Comparison of ENCODE assay signal across 8 cellular contexts in genomic region chr4:15703439-15703838, GRCh38. TPM values are rescaled to one million over a fixed set of nuclear protein-coding genes. Genes with fewer than 3 reads are reported as not detected.
DNase-seq lines count a peak whose midpoint lies in the region; ATAC-seq and TF ChIP-seq lines count a peak whose summit lies in the region.

No MANE protein-coding gene starts in this region.

- no peak for TF ChIP-seq CTCF in WI38 (IDR thresholded peaks at IDR 0.05; ENCODE audit: low read depth, low read length)
- TF ChIP-seq CTCF in fibroblast of lung (conservative IDR thresholded peaks at IDR 0.05 in 1 of 2, IDR thresholded peaks at IDR 0.05 in 1 of 2; ENCODE audit: low read depth in 1 of 2, low read length in 2 of 2) = no peak

- intact Hi-C loops in sciatic nerve (cut with DNase I) = no loop called here

- H3K79me2 ChIP-seq in fibroblast of lung (ENCODE audit: control insufficient read depth, insufficient read depth, low read length) = no peaks in the 10 kb centered on the region

- peak overlapping the region in 10 of 11 experiments; percentile 44 to 79 (median 59); a peak in 15 of 22 replicates for H3K4me2 ChIP-seq in BLaER1 treated with 17β-estradiol and CSF1 and Interleukin-3, amounts not matched to agents 10 nM and 100 nM
- H3K4me2 ChIP-seq in fibroblast of lung (ENCODE audit: extremely low read depth, insufficient read depth, low read length) = no peak overlapping the region

- peaks cover 12 to 48% (median 35%) of the 10 kb centered on the region in 11 experiments; a peak in 19 of 22 replicates for H3K9me3 ChIP-seq in BLaER1 treated with 17β-estradiol and CSF1 and Interleukin-3, amounts not matched to agents 10 nM and 100 nM (replicated peaks in 1 of 11)
- H3K9me3 ChIP-seq in fibroblast of lung (ENCODE audit: control insufficient read depth, insufficient read depth, low read depth, low read length) = no peaks in the 10 kb centered on the region

- H3K4me3 ChIP-seq in BLaER1 treated with 17β-estradiol and CSF1 and Interleukin-3, amounts not matched to agents 10 nM and 100 nM = peak overlapping the region; percentile 41 to 61 (median 50); a peak in 16 of 20 replicates
- peak overlapping the region; percentile 51 for H3K4me3 ChIP-seq in WI38 (ENCODE audit: low read depth, low read length)
- peak overlapping the region in 3 of 4 experiments; percentile 50 to 64 (median 59) for H3K4me3 ChIP-seq in fibroblast of lung (replicated peaks in 1 of 4; ENCODE audit: control extremely low read depth in 1 of 4, insufficient read depth in 1 of 4, low read depth in 3 of 4, low read length in 4 of 4)

- H2AFZ ChIP-seq in fibroblast of lung (ENCODE audit: low read length) = peak overlapping the region; percentile 37

- peaks cover 0 to 10% (median 0%) of the 10 kb centered on the region in 11 experiments; a peak in 7 of 22 replicates for H3K27me3 ChIP-seq in BLaER1 treated with 17β-estradiol and CSF1 and Interleukin-3, amounts not matched to agents 10 nM and 100 nM
- H3K27me3 ChIP-seq in fibroblast of lung (ENCODE audit: control insufficient read depth, insufficient read depth, low read length) = no peaks in the 10 kb centered on the region

- no peaks in the 10 kb centered on the region for H4K20me1 ChIP-seq in BLaER1 treated with 17β-estradiol and CSF1 and Interleukin-3, amounts not matched to agents 10 nM and 100 nM
- H4K20me1 ChIP-seq in fibroblast of lung (ENCODE audit: control insufficient read depth, extremely low read depth, insufficient read depth, low read length) = no peaks in the 10 kb centered on the region

- DNase-seq in fibroblast of lung (ENCODE audit: low read depth in 2 of 2) = no peak
- DNase-seq in sciatic nerve (ENCODE audit: low spot score) = no peak
- DNase-seq in amygdala (lab: John Stamatoyannopoulos, UW) = no peak

- no peaks in the 10 kb centered on the region for H3K36me3 ChIP-seq in BLaER1 treated with 17β-estradiol and CSF1 and Interleukin-3, amounts not matched to agents 10 nM and 100 nM
- no peaks in the 10 kb centered on the region for H3K36me3 ChIP-seq in fibroblast of lung (ENCODE audit: control insufficient read depth, insufficient read depth, low read length)

- peak overlapping the region in 2 of 11 experiments; percentile 36 to 44; a peak in 3 of 22 replicates for H3K27ac ChIP-seq in BLaER1 treated with 17β-estradiol and CSF1 and Interleukin-3, amounts not matched to agents 10 nM and 100 nM
- H3K27ac ChIP-seq in fibroblast of lung (ENCODE audit: insufficient read depth, low read length) = no peak overlapping the region

- H3K4me1 ChIP-seq in BLaER1 treated with 17β-estradiol and CSF1 and Interleukin-3, amounts not matched to agents 10 nM and 100 nM = peaks cover 0 to 13% (median 7%) of the 10 kb centered on the region in 10 experiments; a peak in 8 of 20 replicates
- peaks cover 2% of the 10 kb centered on the region for H3K4me1 ChIP-seq in fibroblast of lung (ENCODE audit: control insufficient read depth, extremely low read depth, insufficient read depth, low read length)

- peak overlapping the region in 5 of 11 experiments; percentile 36 to 63 (median 43); a peak in 4 of 22 replicates for H3K9ac ChIP-seq in BLaER1 treated with 17β-estradiol and CSF1 and Interleukin-3, amounts not matched to agents 10 nM and 100 nM
- H3K9ac ChIP-seq in fibroblast of lung (ENCODE audit: insufficient read depth, low read length) = no peak overlapping the region

- ATAC-seq in sciatic nerve = peak; percentile 25
- ATAC-seq in HG03025 (IDR thresholded peaks at IDR 0.05; ENCODE audit: low FRiP score, unreplicated experiment) = no peak
- ATAC-seq in GM19452 (IDR thresholded peaks at IDR 0.05; ENCODE audit: unreplicated experiment) = no peak
- ATAC-seq in HG03280 (IDR thresholded peaks at IDR 0.05; ENCODE audit: unreplicated experiment) = no peak

RNA-seq across cellular contexts. Expression of gene BST1, which starts 0.6 kb away (rescaled TPM):
- total RNA-seq in fibroblast of lung = 14.6 and 15.7 TPM in 2 replicates
- 24.0 and 48.8 TPM in 2 replicates for polyA plus RNA-seq in fibroblast of lung
- 19.5 and 38.6 TPM in 2 replicates for polyA plus RNA-seq in fibroblast of lung (2012)
- polyA minus RNA-seq in fibroblast of lung (ENCODE audit: low replicate concordance) = 4.0 and 10.6 TPM in 2 replicates
- 9.1 TPM for total RNA-seq in sciatic nerve

RNA-seq across cellular contexts. Expression of gene FAM200B, which starts 21.8 kb away (rescaled TPM):
- total RNA-seq in fibroblast of lung = 20.5 and 22.6 TPM in 2 replicates
- 31.6 and 35.1 TPM in 2 replicates for polyA plus RNA-seq in fibroblast of lung
- polyA plus RNA-seq in fibroblast of lung (2012) = 37.2 and 40.7 TPM in 2 replicates
- polyA minus RNA-seq in fibroblast of lung (ENCODE audit: low replicate concordance) = 0.12 and 1.2 TPM in 2 replicates
- 42.8 TPM for total RNA-seq in sciatic nerve

RNA-seq across cellular contexts. Expression of gene FBXL5, which starts 48.3 kb away (rescaled TPM):
- 120 and 131 TPM in 2 replicates for total RNA-seq in fibroblast of lung
- polyA plus RNA-seq in fibroblast of lung = 52.9 and 53.0 TPM in 2 replicates
- polyA plus RNA-seq in fibroblast of lung (2012) = 30.8 and 35.4 TPM in 2 replicates
- polyA minus RNA-seq in fibroblast of lung (ENCODE audit: low replicate concordance) = 26.5 and 29.9 TPM in 2 replicates
- total RNA-seq in sciatic nerve = 97.4 TPM
